Comparison of ENCODE assay signal across 10 cellular contexts in genomic region chr3:5606884-5607472, GRCh38.
"Had no signal": no experiment of that assay in that cellular context is flagged by ENCODE, and none has a peak within 500 bp of the region (broad histone marks: within the 10 kb centered on the region; RNA-seq: fewer than 3 reads in every experiment).

No MANE protein-coding gene starts in this region.

- H3K4me1 ChIP-seq: HAP-1 had no signal

- H3K9me3 ChIP-seq: HAP-1 had no signal

- H3K4me3 ChIP-seq: GM23248, HAP-1 had no signal

- FAIRE-seq: HTR-8/SVneo had no signal

- H3K27ac Mint-ChIP-seq: HFFc6 had no signal

- H2AFZ ChIP-seq: GM23248 had no signal

- H3K27ac ChIP-seq: GM23248, KMS-11 had no signal

- H3K4me3 Mint-ChIP-seq: HFFc6 had no signal

- H3K36me3 ChIP-seq: HAP-1 had no signal

- H3K9ac ChIP-seq: GM23248, KMS-11 had no signal

- ATAC-seq: HCT116 had no signal

- DNase-seq: GM23248, GOT3, H7, HFFc6, IMR-90, KBM-7 had no signal

- H3K4me2 ChIP-seq: KMS-11 had no signal
